In genomic region chr20:35506179-35506578, GRCh38 we compare ENCODE assay signal across 22 cellular contexts. TPM values are rescaled to one million over a fixed set of nuclear protein-coding genes. Genes with fewer than 3 reads are reported as not detected.
DNase-seq lines count a peak whose midpoint lies in the region; ATAC-seq and TF ChIP-seq lines count a peak whose summit lies in the region.
"Had no signal": no experiment of that assay in that cellular context is flagged by ENCODE, and none has a peak within 500 bp of the region (broad histone marks: within the 10 kb centered on the region; RNA-seq: fewer than 3 reads in every experiment).

No MANE protein-coding gene starts in this region.

- no peak overlapping the region for H3K9ac ChIP-seq in endodermal cell (ENCODE audit: extremely low read depth, low read length, poor library complexity, severe bottlenecking)

- peaks cover 15% of the 10 kb centered on the region for H3K36me3 ChIP-seq in ACC112 (ENCODE audit: insufficient read depth, low read length)
- H3K36me3 ChIP-seq in CD8-positive, alpha-beta T cell (ENCODE audit: insufficient read depth, low read length): peaks cover 64% of the 10 kb centered on the region
- peaks cover 11% of the 10 kb centered on the region for H3K36me3 ChIP-seq in endodermal cell (ENCODE audit: control insufficient read depth, insufficient read depth, low read length)
- H3K36me3 ChIP-seq: ovary had no signal

- H3K27ac Mint-ChIP-seq in CD8-positive, alpha-beta T cell: peak overlapping the region; percentile 82
- peak overlapping the region; percentile 70 for H3K27ac Mint-ChIP-seq in activated CD4-positive, alpha-beta memory T cell treated with anti-CD3 and anti-CD28 coated beads for 36 hours
- H3K27ac Mint-ChIP-seq in endodermal cell: no peak overlapping the region
- H3K27ac Mint-ChIP-seq: GM23338 had no signal

- intact Hi-C loops in CD8-positive, alpha-beta T cell (cut with DNase I, micrococcal nuclease): no loop called here
- intact Hi-C loops in activated CD4-positive, alpha-beta memory T cell treated with anti-CD3 and anti-CD28 coated beads for 36 hours (cut with micrococcal nuclease): no loop called here

- WGBS in endodermal cell (ENCODE audit: insufficient coverage in 1 of 2, insufficient read length in 1 of 2), 2 experiments: 92 to 94% methylated on average over 2 to 3 of the region's 3 CpGs

- ATAC-seq in CD8-positive, alpha-beta T cell: no peak
- ATAC-seq: GM23338 had no signal

- peaks cover 92% of the 10 kb centered on the region for H3K36me3 Mint-ChIP-seq in CD8-positive, alpha-beta T cell
- H3K36me3 Mint-ChIP-seq in activated CD4-positive, alpha-beta memory T cell treated with anti-CD3 and anti-CD28 coated beads for 36 hours: peaks cover 48% of the 10 kb centered on the region
- H3K36me3 Mint-ChIP-seq in endodermal cell (ENCODE audit: low read depth): peaks cover 46% of the 10 kb centered on the region

- POLR2A ChIA-PET in CD8-positive, alpha-beta T cell (lab: Charles Lee): interaction anchor here (0.9 kb wide), 1 partner anchor 16 kb away, joined by 3 read pairs; no protein-coding TSS in a partner anchor
- POLR2A ChIA-PET in activated CD4-positive, alpha-beta memory T cell treated with anti-CD3 and anti-CD28 coated beads for 36 hours (lab: Charles Lee): interaction anchor here (0.8 kb wide), 1 partner anchor 15 kb away, joined by 4 read pairs; no protein-coding TSS in a partner anchor

- H3K27me3 ChIP-seq in ACC112 (ENCODE audit: insufficient read depth, low read length) (no peaks in the 10 kb centered on the region), endodermal cell (ENCODE audit: control insufficient read depth, insufficient read depth, low read length, poor library complexity, severe bottlenecking) (no peaks in the 10 kb centered on the region)
- H3K27me3 ChIP-seq in CD8-positive, alpha-beta T cell (ENCODE audit: insufficient read depth, low read length): no peaks in the 10 kb centered on the region
- H3K27me3 ChIP-seq: ovary, sigmoid colon, SJCRH30 had no signal

- H3K4me3 ChIP-seq in ACC112 (ENCODE audit: low read depth, low read length) (no peak overlapping the region), epithelial cell of esophagus (ENCODE audit: low read length) (no peak overlapping the region), endodermal cell (ENCODE audit: low read length) (no peak overlapping the region)
- H3K4me3 ChIP-seq in CD8-positive, alpha-beta T cell (ENCODE audit: low read depth, low read length): no peak overlapping the region
- H3K4me3 ChIP-seq: GM23338, ovary, sigmoid colon, SJCRH30, thoracic aorta had no signal

- CTCF ChIA-PET in CD8-positive, alpha-beta T cell (lab: Charles Lee): no interaction called here
- CTCF ChIA-PET in activated CD4-positive, alpha-beta memory T cell treated with anti-CD3 and anti-CD28 coated beads for 36 hours (lab: Charles Lee): no interaction called here

- H3K27ac ChIP-seq in ACC112 (ENCODE audit: low read depth, low read length) (peak overlapping the region; percentile 20; the same call in 1 of the 2 replicates), endodermal cell (ENCODE audit: low read depth, low read length) (no peak overlapping the region)
- H3K27ac ChIP-seq in CD8-positive, alpha-beta T cell (ENCODE audit: low read depth, low read length): peak overlapping the region; percentile 24
- H3K27ac ChIP-seq: ovary, sigmoid colon, SJCRH30, thoracic aorta had no signal

- H3K4me3 Mint-ChIP-seq in CD8-positive, alpha-beta T cell: peak overlapping the region; percentile 43
- no peak overlapping the region for H3K4me3 Mint-ChIP-seq in activated CD4-positive, alpha-beta memory T cell treated with anti-CD3 and anti-CD28 coated beads for 36 hours
- H3K4me3 Mint-ChIP-seq in endodermal cell: no peak overlapping the region
- H3K4me3 Mint-ChIP-seq: GM23338 had no signal

- peaks cover 10% of the 10 kb centered on the region for H3K4me1 ChIP-seq in ACC112 (ENCODE audit: control insufficient read depth, insufficient read depth, low read length, unreplicated experiment)
- peaks cover 8% of the 10 kb centered on the region for H3K4me1 ChIP-seq in CD8-positive, alpha-beta T cell (ENCODE audit: insufficient read depth, low read length)
- H3K4me1 ChIP-seq in endodermal cell (ENCODE audit: control insufficient read depth, insufficient read depth, low read length): no peaks in the 10 kb centered on the region

- DNase-seq in CD8-positive, alpha-beta T cell: no peak
- no peak for DNase-seq in activated CD4-positive, alpha-beta memory T cell treated with anti-CD3 and anti-CD28 coated beads for 36 hours
- peak; percentile 18 for DNase-seq in epithelial cell of esophagus (ENCODE audit: low read depth)
- no peak for DNase-seq in NK-92 (lab: John Stamatoyannopoulos, UW; ENCODE audit: unreplicated experiment)
- no peak for DNase-seq in dedifferentiated amniotic fluid mesenchymal stem cell (ENCODE audit: extremely low spot score)
- no peak for DNase-seq in endodermal cell
- DNase-seq in NCI-H526 treated with DMSO at 0.1 percent for 48 hours (lab: John Stamatoyannopoulos, UW): no peak
- DNase-seq: cortex of kidney; NCI-H2081 treated with DMSO at 0.1 percent for 48 hours; NCI-H524; ovary; sigmoid colon; SJCRH30; stimulated activated CD4-positive, alpha-beta T cell treated with anti-CD3 and anti-CD28 coated beads, Interleukin-2, amount 100 ng/mL, for 24 hours had no signal

- TF ChIP-seq CTCF in CD8-positive, alpha-beta T cell (IDR thresholded peaks at IDR 0.05): no peak
- no peak for TF ChIP-seq CTCF in epithelial cell of esophagus (IDR thresholded peaks at IDR 0.05; ENCODE audit: insufficient read depth, low read depth, low read length, missing control alignments)
- no peak for TF ChIP-seq CTCF in endodermal cell (conservative IDR thresholded peaks at IDR 0.05)

- H3K4me1 Mint-ChIP-seq in CD8-positive, alpha-beta T cell (ENCODE audit: low read depth): peaks cover 27% of the 10 kb centered on the region
- peaks cover 26% of the 10 kb centered on the region for H3K4me1 Mint-ChIP-seq in activated CD4-positive, alpha-beta memory T cell treated with anti-CD3 and anti-CD28 coated beads for 36 hours (ENCODE audit: low read depth)
- no peaks in the 10 kb centered on the region for H3K4me1 Mint-ChIP-seq in endodermal cell
- H3K4me1 Mint-ChIP-seq: GM23338 had no signal

- H3K9me3 ChIP-seq in CD8-positive, alpha-beta T cell (ENCODE audit: low read length): no peaks in the 10 kb centered on the region
- no peaks in the 10 kb centered on the region for H3K9me3 ChIP-seq in endodermal cell (ENCODE audit: control insufficient read depth, low read length)
- H3K9me3 ChIP-seq: ovary, sigmoid colon, SJCRH30, thoracic aorta had no signal

- H2AFZ ChIP-seq in ACC112 (ENCODE audit: low read length, unreplicated experiment): no peak overlapping the region
- H2AFZ ChIP-seq: GM23338 had no signal

- no peaks in the 10 kb centered on the region for H3K9me3 Mint-ChIP-seq in CD8-positive, alpha-beta T cell
- no peaks in the 10 kb centered on the region for H3K9me3 Mint-ChIP-seq in activated CD4-positive, alpha-beta memory T cell treated with anti-CD3 and anti-CD28 coated beads for 36 hours
- no peaks in the 10 kb centered on the region for H3K9me3 Mint-ChIP-seq in endodermal cell
- H3K9me3 Mint-ChIP-seq: GM23338 had no signal

- no peaks in the 10 kb centered on the region for H3K79me2 ChIP-seq in ACC112 (ENCODE audit: control insufficient read depth, insufficient read depth, low read length, unreplicated experiment)

- H3K27me3 Mint-ChIP-seq in CD8-positive, alpha-beta T cell (ENCODE audit: low read depth): no peaks in the 10 kb centered on the region
- H3K27me3 Mint-ChIP-seq in activated CD4-positive, alpha-beta memory T cell treated with anti-CD3 and anti-CD28 coated beads for 36 hours: no peaks in the 10 kb centered on the region
- H3K27me3 Mint-ChIP-seq in endodermal cell (ENCODE audit: insufficient read depth): no peaks in the 10 kb centered on the region

RNA-seq across cellular contexts. Expression of gene C20orf173, which starts 23.3 kb away (rescaled TPM):
- total RNA-seq in CD8-positive, alpha-beta T cell: not detected
- not detected for total RNA-seq in activated CD4-positive, alpha-beta memory T cell treated with anti-CD3 and anti-CD28 coated beads for 36 hours
- total RNA-seq in endodermal cell: not detected
- polyA plus RNA-seq in endodermal cell (2013, experiment 1 of 2): not detected
- not detected for polyA plus RNA-seq in endodermal cell (2013, experiment 2 of 2)
- total RNA-seq: astrocyte, G401, glomerular endothelial cell, GM23338, lower leg skin, ovary, sigmoid colon, SJCRH30, thoracic aorta had no signal
- polyA plus RNA-seq: esophagus, GM23338, ovary, sigmoid colon had no signal

RNA-seq across cellular contexts. Expression of gene ERGIC3, which starts 35.7 kb away (rescaled TPM):
- total RNA-seq in CD8-positive, alpha-beta T cell: 100 to 1,000 TPM; 149 TPM
- 100 to 1,000 TPM; 109 to 120 TPM for total RNA-seq in activated CD4-positive, alpha-beta memory T cell treated with anti-CD3 and anti-CD28 coated beads for 36 hours
- 100 to 1,000 TPM; 217 to 230 TPM for total RNA-seq in endodermal cell
- 251 TPM for polyA plus RNA-seq in endodermal cell (2013, experiment 1 of 2)
- polyA plus RNA-seq in endodermal cell (2013, experiment 2 of 2): 226 TPM

RNA-seq across cellular contexts. Expression of gene CEP250, which starts 50.8 kb away (rescaled TPM):
- 10 to 100 TPM; 33.4 to 34.4 TPM for total RNA-seq in CD8-positive, alpha-beta T cell
- total RNA-seq in activated CD4-positive, alpha-beta memory T cell treated with anti-CD3 and anti-CD28 coated beads for 36 hours: 10 to 100 TPM; 47.2 to 60.8 TPM
- total RNA-seq in endodermal cell: 10 to 100 TPM; 29.8 to 46.5 TPM
- 44.3 TPM for polyA plus RNA-seq in endodermal cell (2013, experiment 1 of 2)
- polyA plus RNA-seq in endodermal cell (2013, experiment 2 of 2): 37.2 TPM
